25 cellular contexts compared by ENCODE assay signal in genomic region chr4:52876063-52876462, GRCh38. TPM values are rescaled to one million over a fixed set of nuclear protein-coding genes. Genes with fewer than 3 reads are reported as not detected.
A peak's percentile ranks its signal among the peaks of the same experiment; 100 is the strongest.
DNase-seq lines count a peak whose midpoint lies in the region; ATAC-seq lines count a peak whose summit lies in the region.
"Had no signal": no experiment of that assay in that cellular context is flagged by ENCODE, and none has a peak within 500 bp of the region (broad histone marks: within the 10 kb centered on the region; RNA-seq: fewer than 3 reads in every experiment).

No MANE protein-coding gene starts in this region.

- H3K79me1 ChIP-seq in mesendoderm (ENCODE audit: low read length) = no peaks in the 10 kb centered on the region

- no peak overlapping the region for H3K4me3 ChIP-seq in BLaER1 treated with 17β-estradiol and CSF1 and Interleukin-3, amounts not matched to agents 10 nM and 100 nM
- H3K4me3 ChIP-seq in Jurkat, Clone E6-1 (ENCODE audit: low read length) = no peak overlapping the region
- H3K4me3 ChIP-seq in mesendoderm (ENCODE audit: low read length) (no peak overlapping the region), H7 (ENCODE audit: insufficient read depth, low read depth, low read length) (no peak overlapping the region)
- H3K4me3 ChIP-seq: A549, SJSA1 had no signal

- CTCF ChIA-PET in activated CD8-positive, alpha-beta T cell treated with anti-CD3 and anti-CD28 coated beads, Interleukin-2, amount 10 ng/mL, durations not matched to agents 7 days and 5 days (lab: Charles Lee) = no interaction called here

- H3K9me3 ChIP-seq in BLaER1 treated with 17β-estradiol and CSF1 and Interleukin-3, amounts not matched to agents 10 nM and 100 nM (replicated peaks in 1 of 11) = no peaks in the 10 kb centered on the region
- H3K9me3 ChIP-seq: A549, SJSA1 had no signal

- H3K56ac ChIP-seq in mesendoderm (ENCODE audit: low read length) = peak overlapping the region; percentile 32

- H2BK15ac ChIP-seq in mesendoderm (replicated peaks; ENCODE audit: low read depth) = no peak overlapping the region

- no peak overlapping the region for H4K5ac ChIP-seq in mesendoderm (ENCODE audit: low read length)

- no peak overlapping the region for H3K27ac Mint-ChIP-seq in activated CD8-positive, alpha-beta T cell treated with anti-CD3 and anti-CD28 coated beads, Interleukin-2, amount 10 ng/mL, durations not matched to agents 7 days and 5 days
- H3K27ac Mint-ChIP-seq: H9 had no signal

- DNase-seq in Jurkat, Clone E6-1 (ENCODE audit: low read depth, low spot score) = peak; percentile 50
- DNase-seq in SK-N-DZ (ENCODE audit: low spot score) (peak; percentile 60), mesendoderm (no peak), H7 (no peak)
- DNase-seq in activated CD8-positive, alpha-beta T cell treated with anti-CD3 and anti-CD28 coated beads, Interleukin-2, amount 10 ng/mL, durations not matched to agents 7 days and 5 days = no peak
- DNase-seq: CD8-positive, alpha-beta memory T cell; DMS153; H9; KG1; MM.1S; NCI-H1105; NCI-H1436 treated with DMSO at 0.1 percent for 48 hours; NCI-H1930; NCI-H446 treated with DMSO at 0.1 percent for 48 hours; NCI-H526; NCI-H82; NK-92 treated with Interleukin-12 subunit alpha and Interleukin-12 subunit beta, amount 100 ng/mL, for 24 hours; Right ventricle myocardium superior; RPMI8226; SW 1271 had no signal

- peak overlapping the region in 9 of 11 experiments; percentile 19 to 52 (median 32); a peak in 13 of 22 replicates for H3K4me2 ChIP-seq in BLaER1 treated with 17β-estradiol and CSF1 and Interleukin-3, amounts not matched to agents 10 nM and 100 nM
- H3K4me2 ChIP-seq in mesendoderm (ENCODE audit: low read length) = no peak overlapping the region
- H3K4me2 ChIP-seq: A549 had no signal

- H4K20me1 ChIP-seq in BLaER1 treated with 17β-estradiol and CSF1 and Interleukin-3, amounts not matched to agents 10 nM and 100 nM = no peaks in the 10 kb centered on the region

- H4K8ac ChIP-seq in mesendoderm (ENCODE audit: low read depth, low read length) = no peak overlapping the region

- H3K36me3 ChIP-seq in BLaER1 treated with 17β-estradiol and CSF1 and Interleukin-3, amounts not matched to agents 10 nM and 100 nM = peaks cover 5 to 34% (median 16%) of the 10 kb centered on the region in 11 experiments; a peak in 16 of 22 replicates
- H3K36me3 ChIP-seq in mesendoderm (ENCODE audit: control insufficient read depth, insufficient read depth, low read length) = no peaks in the 10 kb centered on the region
- no peaks in the 10 kb centered on the region for H3K36me3 ChIP-seq in H7 (replicated peaks; ENCODE audit: control insufficient read depth, insufficient read depth, low read length)
- H3K36me3 ChIP-seq: SJSA1 had no signal

- no peak overlapping the region for H2BK5ac ChIP-seq in mesendoderm (ENCODE audit: low read length)

- H2AK5ac ChIP-seq in mesendoderm (ENCODE audit: low read length) = peak overlapping the region; percentile 81

- no peaks in the 10 kb centered on the region for H3K27me3 ChIP-seq in BLaER1 treated with 17β-estradiol and CSF1 and Interleukin-3, amounts not matched to agents 10 nM and 100 nM
- no peaks in the 10 kb centered on the region for H3K27me3 ChIP-seq in mesendoderm (ENCODE audit: insufficient read depth, low read length, poor library complexity)
- no peaks in the 10 kb centered on the region for H3K27me3 ChIP-seq in H7 (ENCODE audit: control insufficient read depth, insufficient read depth, low read length)
- H3K27me3 ChIP-seq: SJSA1 had no signal

- H3K4me1 ChIP-seq in BLaER1 treated with 17β-estradiol and CSF1 and Interleukin-3, amounts not matched to agents 10 nM and 100 nM = peaks cover 0 to 21% (median 13%) of the 10 kb centered on the region in 10 experiments; a peak in 17 of 20 replicates
- H3K4me1 ChIP-seq in mesendoderm (ENCODE audit: control insufficient read depth, low read depth, low read length) = peaks cover 14% of the 10 kb centered on the region
- H3K4me1 ChIP-seq: A549, SJSA1 had no signal

- H2BK120ac ChIP-seq in mesendoderm (ENCODE audit: low read depth, low read length) = no peak overlapping the region

- WGBS in mesendoderm (ENCODE audit: extremely low coverage, insufficient coverage, low lambda C conversion rate) = no CpG with 5 or more reads among the region's 3 CpGs

- H3K4ac ChIP-seq in mesendoderm (ENCODE audit: low read depth, low read length) = no peak overlapping the region

- no peak for ATAC-seq in activated CD8-positive, alpha-beta T cell treated with anti-CD3 and anti-CD28 coated beads, Interleukin-2, amount 10 ng/mL, durations not matched to agents 7 days and 5 days
- ATAC-seq in HG02588 (IDR thresholded peaks at IDR 0.05; ENCODE audit: unreplicated experiment) = no peak
- ATAC-seq: A549 had no signal

- no peak overlapping the region for H3K4me3 Mint-ChIP-seq in activated CD8-positive, alpha-beta T cell treated with anti-CD3 and anti-CD28 coated beads, Interleukin-2, amount 10 ng/mL, durations not matched to agents 7 days and 5 days
- H3K4me3 Mint-ChIP-seq: CD8-positive, alpha-beta memory T cell; H9 had no signal

- no peak overlapping the region for H3K18ac ChIP-seq in mesendoderm (ENCODE audit: low read length)

- H3K4me1 Mint-ChIP-seq in activated CD8-positive, alpha-beta T cell treated with anti-CD3 and anti-CD28 coated beads, Interleukin-2, amount 10 ng/mL, durations not matched to agents 7 days and 5 days (ENCODE audit: low read depth) = peaks cover 13% of the 10 kb centered on the region
- H3K4me1 Mint-ChIP-seq: CD8-positive, alpha-beta memory T cell had no signal

- no peak overlapping the region for H3K9ac ChIP-seq in BLaER1 treated with 17β-estradiol and CSF1 and Interleukin-3, amounts not matched to agents 10 nM and 100 nM
- H3K9ac ChIP-seq in mesendoderm (ENCODE audit: low read length) = no peak overlapping the region

- no peak overlapping the region for H3K23ac ChIP-seq in mesendoderm (ENCODE audit: low read length)

- H3K36me3 Mint-ChIP-seq in activated CD8-positive, alpha-beta T cell treated with anti-CD3 and anti-CD28 coated beads, Interleukin-2, amount 10 ng/mL, durations not matched to agents 7 days and 5 days (ENCODE audit: low read depth) = peaks cover 8% of the 10 kb centered on the region

- POLR2A ChIA-PET in activated CD8-positive, alpha-beta T cell treated with anti-CD3 and anti-CD28 coated beads, Interleukin-2, amount 10 ng/mL, durations not matched to agents 7 days and 5 days (lab: Charles Lee) = no interaction called here

- no peak overlapping the region for H3K27ac ChIP-seq in BLaER1 treated with 17β-estradiol and CSF1 and Interleukin-3, amounts not matched to agents 10 nM and 100 nM
- no peak overlapping the region for H3K27ac ChIP-seq in mesendoderm (ENCODE audit: low read depth, low read length)
- H3K27ac ChIP-seq: A549, C4-2B, SJSA1 had no signal

- no peaks in the 10 kb centered on the region for H3K9me3 Mint-ChIP-seq in activated CD8-positive, alpha-beta T cell treated with anti-CD3 and anti-CD28 coated beads, Interleukin-2, amount 10 ng/mL, durations not matched to agents 7 days and 5 days (ENCODE audit: insufficient read depth)
- H3K9me3 Mint-ChIP-seq: CD8-positive, alpha-beta memory T cell; H9 had no signal

- no peaks in the 10 kb centered on the region for H3K27me3 Mint-ChIP-seq in activated CD8-positive, alpha-beta T cell treated with anti-CD3 and anti-CD28 coated beads, Interleukin-2, amount 10 ng/mL, durations not matched to agents 7 days and 5 days (ENCODE audit: low read depth)
- H3K27me3 Mint-ChIP-seq: CD8-positive, alpha-beta memory T cell had no signal

- H3K79me2 ChIP-seq in mesendoderm (ENCODE audit: control insufficient read depth, insufficient read depth, low read length) = no peaks in the 10 kb centered on the region

RNA-seq across cellular contexts. Expression of gene RASL11B, which starts 13.9 kb away (rescaled TPM):
- polyA plus RNA-seq in Jurkat, Clone E6-1 (2012; ENCODE audit: insufficient read depth, insufficient read length) = 0.88 TPM
- 5.2 and 7.1 TPM in 2 replicates for polyA plus RNA-seq in SK-N-DZ (2014; cell fraction: cytosol; rRNA removed)
- polyA plus RNA-seq in SK-N-DZ (2014; cell fraction: nucleus; rRNA removed) = 6.7 and 6.9 TPM in 2 replicates
- 35.4 TPM for polyA plus RNA-seq in mesendoderm (2013, experiment 1 of 2)
- polyA plus RNA-seq in mesendoderm (2013, experiment 2 of 2) = 35.7 TPM
- 20.6 and 32.4 TPM in 2 replicates for total RNA-seq in H7 (2014; rRNA removed; shearing (Covaris generic))
- total RNA-seq in activated CD8-positive, alpha-beta T cell treated with anti-CD3 and anti-CD28 coated beads, Interleukin-2, amount 10 ng/mL, durations not matched to agents 7 days and 5 days = under 1 TPM in 1 of 2 experiments, not detected in 1; 0.13 TPM

Comparison
In these comparisons a context has a peak if more than half of its experiments do, and no peak if none do; other contexts are left out.
1. DNase-seq: peak in Jurkat, Clone E6-1 (single experiment) and SK-N-DZ (single experiment); none in mesendoderm (single experiment), H7 (single experiment) and activated CD8-positive, alpha-beta T cell treated with anti-CD3 and anti-CD28 coated beads, Interleukin-2, amount 10 ng/mL, durations not matched to agents 7 days and 5 days (single experiment).
2. RNA of gene RASL11B, which starts 13.9 kb away (total RNA-seq): 20.6 to 32.4 TPM in H7; 0.13 TPM in activated CD8-positive, alpha-beta T cell treated with anti-CD3 and anti-CD28 coated beads, Interleukin-2, amount 10 ng/mL, durations not matched to agents 7 days and 5 days; every median in the first group is over 10 times any median in the second.